8 cellular contexts compared by ENCODE assay signal in genomic region chrX:41332408-41332987, GRCh38. TPM values are rescaled to one million over a fixed set of nuclear protein-coding genes. Genes with fewer than 3 reads are reported as not detected.
A peak's percentile ranks its signal among the peaks of the same experiment; 100 is the strongest.
DNase-seq lines count a peak whose midpoint lies in the region; ATAC-seq and TF ChIP-seq lines count a peak whose summit lies in the region.

No MANE protein-coding gene starts in this region.

- DNase-seq in NCI-H510A treated with DMSO at 0.1 percent for 48 hours (lab: John Stamatoyannopoulos, UW) (peak; percentile 18), NCI-H510A (lab: John Stamatoyannopoulos, UW) (no peak), H7 (no peak), NCI-H2227 (lab: John Stamatoyannopoulos, UW; ENCODE audit: unreplicated experiment) (peak; percentile 66), GF-D8 (lab: John Stamatoyannopoulos, UW) (no peak)
- no peak for DNase-seq in stimulated activated naive CD8-positive, alpha-beta T cell treated with anti-CD3 and anti-CD28 coated beads, Interleukin-15, amount 100 ng/mL, for 72 hours

- H3K4me3 Mint-ChIP-seq in brain, result peak overlapping the region; percentile 84 to 98 (median 92)
- H3K4me3 Mint-ChIP-seq in stimulated activated naive CD8-positive, alpha-beta T cell treated with anti-CD3 and anti-CD28 coated beads, Interleukin-15, amount 100 ng/mL, for 72 hours, result peak overlapping the region; percentile 86 to 87

- peak overlapping the region; percentile 96 to 100 (median 100) for H3K27ac Mint-ChIP-seq in brain
- peak overlapping the region; percentile 99 to 100 for H3K27ac Mint-ChIP-seq in stimulated activated naive CD8-positive, alpha-beta T cell treated with anti-CD3 and anti-CD28 coated beads, Interleukin-15, amount 100 ng/mL, for 72 hours

- H3K36me3 Mint-ChIP-seq in brain, result peaks cover 8% of the 10 kb centered on the region

- H3K27me3 Mint-ChIP-seq in brain, result peaks cover 9% of the 10 kb centered on the region
- H3K27me3 Mint-ChIP-seq in stimulated activated naive CD8-positive, alpha-beta T cell treated with anti-CD3 and anti-CD28 coated beads, Interleukin-15, amount 100 ng/mL, for 72 hours, result no peaks in the 10 kb centered on the region

- H3K36me3 ChIP-seq in H7 (replicated peaks; ENCODE audit: control insufficient read depth, insufficient read depth, low read length), result peaks cover 1% of the 10 kb centered on the region; the same call in 1 of the 2 replicates

- H3K4me1 Mint-ChIP-seq in brain, result peaks cover 26% of the 10 kb centered on the region
- H3K4me1 Mint-ChIP-seq in stimulated activated naive CD8-positive, alpha-beta T cell treated with anti-CD3 and anti-CD28 coated beads, Interleukin-15, amount 100 ng/mL, for 72 hours, result peaks cover 22% of the 10 kb centered on the region

- H3K27ac ChIP-seq in layer of hippocampus (ENCODE audit: low read depth, low read length), result peak overlapping the region; percentile 100

- peak; percentile 9 for ATAC-seq in stimulated activated naive CD8-positive, alpha-beta T cell treated with anti-CD3 and anti-CD28 coated beads, Interleukin-15, amount 100 ng/mL, for 72 hours

- H3K4me3 ChIP-seq in H7 (ENCODE audit: insufficient read depth, low read depth, low read length), result peak overlapping the region; percentile 73

- TF ChIP-seq CTCF in brain (conservative IDR thresholded peaks at IDR 0.05), result no peak

- H3K9me3 Mint-ChIP-seq in brain, result peaks cover 0 to 16% (median 2%) of the 10 kb centered on the region in 5 experiments
- no peaks in the 10 kb centered on the region for H3K9me3 Mint-ChIP-seq in stimulated activated naive CD8-positive, alpha-beta T cell treated with anti-CD3 and anti-CD28 coated beads, Interleukin-15, amount 100 ng/mL, for 72 hours

- H3K27me3 ChIP-seq in H7 (ENCODE audit: control insufficient read depth, insufficient read depth, low read length), result no peaks in the 10 kb centered on the region
- no peaks in the 10 kb centered on the region for H3K27me3 ChIP-seq in layer of hippocampus (ENCODE audit: control insufficient read depth, insufficient read depth, low read length)

RNA-seq across cellular contexts. Expression of gene DDX3X, which starts 1.5 kb away (rescaled TPM):
- 186 and 198 TPM in 2 replicates for total RNA-seq in H7 (2014; rRNA removed; shearing (Covaris generic))
- polyA plus RNA-seq in brain (ENCODE audit: insufficient read depth, low read depth, low replicate concordance), result 76.9 TPM

Comparison
In these comparisons a context has a peak if more than half of its experiments do, and no peak if none do; other contexts are left out.
1. DNase-seq: peak in NCI-H510A treated with DMSO at 0.1 percent for 48 hours (single experiment) and NCI-H2227 (single experiment); none in NCI-H510A (single experiment), H7 (single experiment), stimulated activated naive CD8-positive, alpha-beta T cell treated with anti-CD3 and anti-CD28 coated beads, Interleukin-15, amount 100 ng/mL, for 72 hours (0 of 2) and GF-D8 (single experiment).